22 cellular contexts compared by ENCODE assay signal in genomic region chr2:201174687-201175086, GRCh38. TPM values are rescaled to one million over a fixed set of nuclear protein-coding genes. Genes with fewer than 3 reads are reported as not detected.
"Had no signal": no experiment of that assay in that cellular context is flagged by ENCODE, and none has a peak within 500 bp of the region (broad histone marks: within the 10 kb centered on the region; RNA-seq: fewer than 3 reads in every experiment).

No MANE protein-coding gene starts in this region.

- H3K4me3 ChIP-seq: breast epithelium, dorsolateral prefrontal cortex, esophagus muscularis mucosa, hepatocyte, mucosa of descending colon, stomach, transverse colon had no signal

- H3K4me1 ChIP-seq: breast epithelium had no signal

- H3K4me3 Mint-ChIP-seq: activated B cell treated with CpG ODN at 0.5 μM for 24 hours; central memory CD8-positive, alpha-beta T cell; neural crest cell; stimulated activated memory B cell treated with anti-CD40 and anti-IgM and Interleukin-4, amounts not matched to agents 10 μg/mL and 1 μg/mL and 100 μg/mL, for 72 hours had no signal

- H3K36me3 Mint-ChIP-seq: activated naive CD4-positive, alpha-beta T cell treated with anti-CD3 and anti-CD28 coated beads, Interleukin-2, amount 50 U/mL, for 72 hours; stimulated activated memory B cell treated with anti-CD40 and anti-IgM and Interleukin-4, amounts not matched to agents 10 μg/mL and 1 μg/mL and 100 μg/mL, for 72 hours had no signal

- DNase-seq: activated B cell treated with CpG ODN at 0.5 μM for 24 hours; activated CD4-positive, alpha-beta T cell treated with anti-CD3 and anti-CD28 coated beads for 4 hours; activated CD4-positive, alpha-beta T cell treated with anti-CD3 and anti-CD28 coated beads, Interleukin-2, amount 50 U/mL, for 48 hours; activated gamma-delta T cell treated with Interleukin-2 at 50 U/mL for 16 hours; activated T-cell treated with anti-CD3 and anti-CD28 coated beads for 4 hours; dorsolateral prefrontal cortex; glutamatergic neuron; left colon; mesenchymal stem cell; mucosa of descending colon; small intestine; stimulated activated CD4-positive, alpha-beta T cell treated with anti-CD3 and anti-CD28 coated beads, Interleukin-2, amount 100 ng/mL, for 24 hours; stomach; transverse colon had no signal

- H3K4me1 Mint-ChIP-seq: neural crest cell had no signal

- H3K27ac Mint-ChIP-seq: activated B cell treated with CpG ODN at 0.5 μM for 24 hours; stimulated activated memory B cell treated with anti-CD40 and anti-IgM and Interleukin-4, amounts not matched to agents 10 μg/mL and 1 μg/mL and 100 μg/mL, for 72 hours had no signal

- H3K9me3 Mint-ChIP-seq: neural crest cell had no signal

- ATAC-seq: activated naive CD4-positive, alpha-beta T cell treated with anti-CD3 and anti-CD28 coated beads, Interleukin-2, amount 50 U/mL, for 72 hours; left colon; mucosa of descending colon; sciatic nerve; stimulated activated memory B cell treated with anti-CD40 and anti-IgM and Interleukin-4, amounts not matched to agents 10 μg/mL and 1 μg/mL and 100 μg/mL, for 72 hours had no signal

- H3K36me3 ChIP-seq: breast epithelium, esophagus muscularis mucosa, stomach, transverse colon had no signal

- H3K9me3 ChIP-seq: breast epithelium, esophagus muscularis mucosa, mucosa of descending colon, stomach, transverse colon had no signal

- H3K27me3 Mint-ChIP-seq: activated B cell treated with CpG ODN at 0.5 μM for 24 hours; central memory CD8-positive, alpha-beta T cell; stimulated activated memory B cell treated with anti-CD40 and anti-IgM and Interleukin-4, amounts not matched to agents 10 μg/mL and 1 μg/mL and 100 μg/mL, for 72 hours had no signal

- H3K27ac ChIP-seq: breast epithelium, dorsolateral prefrontal cortex, esophagus muscularis mucosa, hepatocyte, transverse colon had no signal

- H3K4me2 ChIP-seq: hepatocyte had no signal

- H3K27me3 ChIP-seq: breast epithelium, dorsolateral prefrontal cortex, esophagus muscularis mucosa, hepatocyte, stomach, transverse colon had no signal

- H3K79me2 ChIP-seq: hepatocyte had no signal

RNA-seq across cellular contexts. Expression of gene CASP10, which starts 8.3 kb away (rescaled TPM):
- total RNA-seq: neural crest cell had no signal
